ENCODE assay signal across 9 cellular contexts in genomic region chr20:47332381-47333206, GRCh38. TPM values are rescaled to one million over a fixed set of nuclear protein-coding genes. Genes with fewer than 3 reads are reported as not detected.
DNase-seq lines count a peak whose midpoint lies in the region; ATAC-seq and TF ChIP-seq lines count a peak whose summit lies in the region.
"Had no signal": no experiment of that assay in that cellular context is flagged by ENCODE, and none has a peak within 500 bp of the region (broad histone marks: within the 10 kb centered on the region; RNA-seq: fewer than 3 reads in every experiment).

No MANE protein-coding gene starts in this region.

- H3K36me3 Mint-ChIP-seq in T-helper 2 cell treated with Interferon-gamma antibody and Interleukin-4, amounts not matched to agents 5 μg/mL and 100 μg/mL, for 36 hours (ENCODE audit: low read depth): peaks cover 42% of the 10 kb centered on the region
- peaks cover 43% of the 10 kb centered on the region for H3K36me3 Mint-ChIP-seq in brain
- H3K36me3 Mint-ChIP-seq in memory B cell: peaks cover 23% of the 10 kb centered on the region

- H3K9me3 Mint-ChIP-seq in T-helper 2 cell treated with Interferon-gamma antibody and Interleukin-4, amounts not matched to agents 5 μg/mL and 100 μg/mL, for 36 hours: no peaks in the 10 kb centered on the region
- H3K9me3 Mint-ChIP-seq in brain: peaks cover 0 to 4% (median 0%) of the 10 kb centered on the region in 5 experiments
- H3K9me3 Mint-ChIP-seq in memory B cell: no peaks in the 10 kb centered on the region

- H3K4me3 Mint-ChIP-seq in T-helper 2 cell treated with Interferon-gamma antibody and Interleukin-4, amounts not matched to agents 5 μg/mL and 100 μg/mL, for 36 hours: no peak overlapping the region
- H3K4me3 Mint-ChIP-seq in brain (no peak overlapping the region), memory B cell (no peak overlapping the region)

- no peak for DNase-seq in T-helper 2 cell treated with Interferon-gamma antibody and Interleukin-4, amounts not matched to agents 5 μg/mL and 100 μg/mL, for 36 hours (ENCODE audit: low spot score)
- DNase-seq in T-helper 2 cell (no peak), memory B cell (ENCODE audit: low spot score in 2 of 2) (no peak), substantia nigra (lab: John Stamatoyannopoulos, UW) (no peak), OCI-M1 (lab: John Stamatoyannopoulos, UW) (no peak), NCI-H2081 treated with DMSO at 0.1 percent for 48 hours (lab: John Stamatoyannopoulos, UW) (no peak)
- DNase-seq: islet precursor cell had no signal

- TF ChIP-seq CTCF in brain (conservative IDR thresholded peaks at IDR 0.05): no peak

- H3K27me3 Mint-ChIP-seq in T-helper 2 cell treated with Interferon-gamma antibody and Interleukin-4, amounts not matched to agents 5 μg/mL and 100 μg/mL, for 36 hours (ENCODE audit: low read depth): no peaks in the 10 kb centered on the region
- H3K27me3 Mint-ChIP-seq in brain: no peaks in the 10 kb centered on the region
- H3K27me3 Mint-ChIP-seq in memory B cell: no peaks in the 10 kb centered on the region

- peaks cover 26% of the 10 kb centered on the region for H3K4me1 Mint-ChIP-seq in T-helper 2 cell treated with Interferon-gamma antibody and Interleukin-4, amounts not matched to agents 5 μg/mL and 100 μg/mL, for 36 hours (ENCODE audit: low read depth)
- H3K4me1 Mint-ChIP-seq in brain: peaks cover 88% of the 10 kb centered on the region
- H3K4me1 Mint-ChIP-seq in memory B cell: peaks cover 40% of the 10 kb centered on the region

- peak overlapping the region; percentile 47 for H3K27ac Mint-ChIP-seq in T-helper 2 cell treated with Interferon-gamma antibody and Interleukin-4, amounts not matched to agents 5 μg/mL and 100 μg/mL, for 36 hours
- H3K27ac Mint-ChIP-seq in brain (peak overlapping the region; percentile 12 to 87 (median 70)), memory B cell (peak overlapping the region; percentile 56)

- ATAC-seq in memory B cell (ENCODE audit: low read depth): no peak
- no peak for ATAC-seq in GM21526 (IDR thresholded peaks at IDR 0.05; ENCODE audit: low FRiP score, unreplicated experiment)

- H3K27ac ChIP-seq in substantia nigra (ENCODE audit: low read depth, low read length, poor library complexity, severe bottlenecking): peak overlapping the region; percentile 97

RNA-seq across cellular contexts. Expression of gene ZMYND8, which starts 23.9 kb away (rescaled TPM):
- polyA plus RNA-seq in brain (ENCODE audit: insufficient read depth, low read depth, low replicate concordance): 29.9 TPM
